ENCODE assay signal across 21 cellular contexts in the genomic region with DNA sequence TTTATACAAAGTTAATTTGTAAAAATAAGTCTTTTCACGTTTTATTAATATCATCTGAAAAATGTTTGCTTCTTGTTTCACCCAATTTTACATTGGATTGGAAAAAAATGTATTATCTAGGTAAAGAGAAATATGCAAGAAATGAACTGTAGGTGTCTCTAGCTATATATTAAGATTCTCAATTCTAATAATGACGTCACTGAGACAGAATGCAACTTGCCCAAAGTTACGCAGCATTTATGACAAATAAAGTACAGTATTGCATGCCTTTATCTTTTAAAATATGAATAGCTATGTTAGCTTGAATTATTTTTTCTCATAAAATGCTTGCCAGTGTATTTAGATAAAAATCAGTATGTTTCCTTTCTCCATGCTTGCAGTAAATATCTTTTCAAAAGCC.
"Had no signal": no experiment of that assay in that cellular context is flagged by ENCODE, and none has a peak within 500 bp of the region (broad histone marks: within the 10 kb centered on the region; RNA-seq: fewer than 3 reads in every experiment).

No MANE protein-coding gene starts in this region.

- H3K27ac ChIP-seq: coronary artery, lower lobe of right lung, prostate gland, right atrium auricular region, sigmoid colon, stomach, thyroid gland had no signal

- H3K36me3 ChIP-seq: lower lobe of right lung, prostate gland, right atrium auricular region, sigmoid colon, stomach, thyroid gland had no signal

- DNase-seq: dermis blood vessel endothelial cell; effector memory CD8-positive, alpha-beta T cell; hypothalamus; left ventricle myocardium superior; lower lobe of right lung; naive thymus-derived CD8-positive, alpha-beta T cell; nephron progenitor cell; nucleus accumbens; sigmoid colon; stimulated activated CD4-positive, alpha-beta T cell treated with anti-CD3 and anti-CD28 coated beads, Interleukin-2, amount 100 ng/mL, for 24 hours; stimulated activated CD4-positive, alpha-beta T cell treated with anti-CD3 and anti-CD28 coated beads, Interleukin-4, amount 100 ng/mL, for 24 hours; stimulated activated naive CD4-positive, alpha-beta T cell treated with Interleukin-2 at 50 U/mL for 16 hours; stomach; thyroid gland had no signal

- H3K4me1 ChIP-seq: lower lobe of right lung, prostate gland, right atrium auricular region, sigmoid colon, stomach, thyroid gland had no signal

- H3K9me3 ChIP-seq: lower lobe of right lung, prostate gland, right atrium auricular region, sigmoid colon, stomach, thyroid gland had no signal

- FAIRE-seq: endometrium, frontal cortex, keratinocyte had no signal

- H3K4me3 ChIP-seq: coronary artery, lower lobe of right lung, prostate gland, right atrium auricular region, sigmoid colon, stomach, thyroid gland had no signal

- H3K27me3 ChIP-seq: right atrium auricular region, sigmoid colon, stomach, thyroid gland had no signal

- ATAC-seq: effector memory CD8-positive, alpha-beta T cell; left ventricle myocardium superior; lower lobe of right lung; naive thymus-derived CD8-positive, alpha-beta T cell; stimulated activated effector memory CD8-positive, alpha-beta T cell treated with anti-CD3 and anti-CD28 coated beads, Interleukin-12 subunit alpha, Interleukin-12 subunit beta, amount 100 ng/mL, for 72 hours had no signal
